ENCODE assay signal across 8 cellular contexts in genomic region chr19:3986260-3987041, GRCh38. TPM values are rescaled to one million over a fixed set of nuclear protein-coding genes. Genes with fewer than 3 reads are reported as not detected.
DNase-seq lines count a peak whose midpoint lies in the region; ATAC-seq, FAIRE-seq and TF ChIP-seq lines count a peak whose summit lies in the region.

No MANE protein-coding gene starts in this region.

- H3K36me3 ChIP-seq in SU-DHL-6 (ENCODE audit: low read length) (peaks cover 30% of the 10 kb centered on the region), bronchial epithelial cell (ENCODE audit: control insufficient read depth, insufficient read depth, low read length) (peaks cover 31% of the 10 kb centered on the region), skeletal muscle tissue (ENCODE audit: control insufficient read depth in 3 of 3, insufficient read depth in 3 of 3, low read length in 3 of 3) (peaks cover 28 to 31% (median 29%) of the 10 kb centered on the region in 3 donors)

- peaks cover 42 to 54% (median 50%) of the 10 kb centered on the region in 3 donors for H3K4me1 ChIP-seq in skeletal muscle tissue (ENCODE audit: control insufficient read depth in 3 of 3, insufficient read depth in 3 of 3, low read length in 3 of 3)

- H3F3A ChIP-seq in SU-DHL-6 (ENCODE audit: insufficient read depth) = peaks cover 59% of the 10 kb centered on the region

- FAIRE-seq in bronchial epithelial cell (lab: Jason Lieb, UNC) = no peak

- H3K79me2 ChIP-seq in SU-DHL-6 (ENCODE audit: insufficient read depth, low read length) = peaks cover 38% of the 10 kb centered on the region

- TF ChIP-seq CTCF in SU-DHL-6 (IDR thresholded peaks at IDR 0.05; ENCODE audit: insufficient read depth, low read length, poor library complexity, severe bottlenecking) = peak; percentile 69
- TF ChIP-seq CTCF in bronchial epithelial cell (IDR thresholded peaks at IDR 0.05; ENCODE audit: insufficient read depth, low read length, severe bottlenecking) = peak; percentile 51

- no peaks in the 10 kb centered on the region for H3K9me2 ChIP-seq in SU-DHL-6 (replicated peaks; ENCODE audit: insufficient read depth, low read length)

- ATAC-seq in GM21619 (IDR thresholded peaks at IDR 0.05; ENCODE audit: unreplicated experiment) = no peak

- H3K27ac ChIP-seq in SU-DHL-6 (ENCODE audit: low read depth, low read length) (peak overlapping the region; percentile 81), skeletal muscle tissue (ENCODE audit: low read depth, low read length) (peak overlapping the region; percentile 98)

- H3K27me3 ChIP-seq in SU-DHL-6 (ENCODE audit: low read length) (no peaks in the 10 kb centered on the region), bronchial epithelial cell (ENCODE audit: control insufficient read depth, insufficient read depth, low read length) (no peaks in the 10 kb centered on the region), skeletal muscle tissue (ENCODE audit: control insufficient read depth in 3 of 3, insufficient read depth in 3 of 3, low read length in 3 of 3) (no peaks in the 10 kb centered on the region)

- no peaks in the 10 kb centered on the region for H3K9me3 ChIP-seq in SU-DHL-6 (ENCODE audit: insufficient read depth, low read length)
- no peaks in the 10 kb centered on the region for H3K9me3 ChIP-seq in skeletal muscle tissue (ENCODE audit: control insufficient read depth in 3 of 3, low read length in 3 of 3)

- H3K9ac ChIP-seq in SU-DHL-6 (ENCODE audit: low read length) (peak overlapping the region; percentile 94), skeletal muscle tissue (ENCODE audit: low read depth in 1 of 3, low read length in 3 of 3) (peak overlapping the region; percentile 57 to 82 (median 74))

- peaks cover 31% of the 10 kb centered on the region; the same call in 1 of the 2 replicates for H4K20me1 ChIP-seq in SU-DHL-6 (ENCODE audit: low read depth, low read length)

- DNase-seq in activated T-cell treated with anti-CD3 and anti-CD28 coated beads for 1 hour (ENCODE audit: low read depth) (peak; percentile 47), activated T-cell treated with anti-CD3 and anti-CD28 coated beads for 4 hours (no peak), NCI-H1694 (lab: John Stamatoyannopoulos, UW) (peak; percentile 75), bronchial epithelial cell (ENCODE audit: low read depth) (peak; percentile 73), iPS-NIHi7 (ENCODE audit: extremely low spot score) (peak; percentile 61)

- H3K4me2 ChIP-seq in SU-DHL-6 (ENCODE audit: low read depth, low read length, poor library complexity, severe bottlenecking) = peak overlapping the region; percentile 95

- H3K4me3 ChIP-seq in SU-DHL-6 (ENCODE audit: insufficient read depth, low read length, poor library complexity, severe bottlenecking) (peak overlapping the region; percentile 89), bronchial epithelial cell (ENCODE audit: low read depth, low read length) (peak overlapping the region; percentile 15), skeletal muscle tissue (ENCODE audit: low read length in 3 of 3) (peak overlapping the region; percentile 88 to 97 (median 95))

- H2AFZ ChIP-seq in SU-DHL-6 (ENCODE audit: low read depth, low read length, severe bottlenecking) = peak overlapping the region; percentile 69

RNA-seq across cellular contexts. Expression of gene EEF2, which starts 1.2 kb away (rescaled TPM):
- total RNA-seq in bronchial epithelial cell = 3,055 and 4,680 TPM in 2 replicates
- 4,276 TPM for total RNA-seq in skeletal muscle tissue

RNA-seq across cellular contexts. Expression of gene DAPK3, which starts 15.6 kb away (rescaled TPM):
- total RNA-seq in bronchial epithelial cell (105 and 128 TPM in 2 replicates), skeletal muscle tissue (63.7 TPM)

RNA-seq across cellular contexts. Expression of gene PIAS4, which starts 21.1 kb away (rescaled TPM):
- 10.0 and 24.2 TPM in 2 replicates for total RNA-seq in bronchial epithelial cell
- 19.3 TPM for total RNA-seq in skeletal muscle tissue

RNA-seq across cellular contexts. Expression of gene NMRK2, which starts 53.6 kb away (rescaled TPM):
- not detected in 2 replicates for total RNA-seq in bronchial epithelial cell
- 48.5 TPM for total RNA-seq in skeletal muscle tissue

Comparison
In these comparisons a context has a peak if more than half of its experiments do, and no peak if none do; other contexts are left out.
1. H3K4me3 ChIP-seq: peak in every context shown above with its lines; median percentile 95 in skeletal muscle tissue; 89 in SU-DHL-6; 15 in bronchial epithelial cell.